Comparison of ENCODE assay signal across 14 cellular contexts in the genomic region with DNA sequence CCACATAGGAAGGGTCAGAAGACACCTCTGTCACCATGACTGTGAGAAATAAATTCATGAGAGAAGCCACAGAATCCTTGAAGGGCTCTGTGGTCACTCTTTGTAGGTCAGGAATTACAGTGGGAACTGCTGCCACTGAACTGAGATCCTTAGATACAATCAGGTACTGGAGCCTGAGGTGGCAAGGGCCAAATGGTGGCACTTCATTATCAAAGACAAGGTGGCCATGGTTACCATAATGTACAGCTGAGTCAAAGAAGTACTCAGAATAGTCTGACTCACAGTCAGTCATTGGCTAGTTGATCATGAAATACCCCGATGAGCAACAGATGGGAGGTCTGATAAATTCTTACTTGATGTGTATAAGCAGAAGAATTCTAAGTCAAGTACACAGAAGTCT.
A peak's percentile ranks its signal among the peaks of the same experiment; 100 is the strongest.
DNase-seq lines count a peak whose midpoint lies in the region; ATAC-seq, FAIRE-seq and TF ChIP-seq lines count a peak whose summit lies in the region.
"Had no signal": no experiment of that assay in that cellular context is flagged by ENCODE, and none has a peak within 500 bp of the region (broad histone marks: within the 10 kb centered on the region; RNA-seq: fewer than 3 reads in every experiment).

No MANE protein-coding gene starts in this region.

- peaks cover 12% of the 10 kb centered on the region for H3K4me1 Mint-ChIP-seq in activated T-helper 1 cell treated with anti-CD3 and anti-CD28 coated beads, Interleukin-12 subunit alpha, Interleukin-12 subunit beta, Interleukin-2, Interleukin-4 antibody, amounts not matched to agents 30 ng/mL and 10 ng/mL and 1 ng/mL, durations not matched to agents 14 hours and 24 hours and 36 hours (ENCODE audit: low read depth)

- dilution Hi-C loops in keratinocyte (cut with MboI; ENCODE audit: extremely low pct_ligation_motif_present, low sequenced_read_pairs), result no loop called here

- no peaks in the 10 kb centered on the region for H3K79me2 ChIP-seq in GM23248 (ENCODE audit: insufficient read depth)
- H3K79me2 ChIP-seq in keratinocyte (ENCODE audit: control insufficient read depth, insufficient read depth, low read length), result no peaks in the 10 kb centered on the region

- no peaks in the 10 kb centered on the region for H3K27me3 Mint-ChIP-seq in activated T-helper 1 cell treated with anti-CD3 and anti-CD28 coated beads, Interleukin-12 subunit alpha, Interleukin-12 subunit beta, Interleukin-2, Interleukin-4 antibody, amounts not matched to agents 30 ng/mL and 10 ng/mL and 1 ng/mL, durations not matched to agents 14 hours and 24 hours and 36 hours (ENCODE audit: insufficient read depth)

- peaks cover 2% of the 10 kb centered on the region for H3K36me3 Mint-ChIP-seq in activated T-helper 1 cell treated with anti-CD3 and anti-CD28 coated beads, Interleukin-12 subunit alpha, Interleukin-12 subunit beta, Interleukin-2, Interleukin-4 antibody, amounts not matched to agents 30 ng/mL and 10 ng/mL and 1 ng/mL, durations not matched to agents 14 hours and 24 hours and 36 hours (ENCODE audit: low read depth)

- no peaks in the 10 kb centered on the region for H4K20me1 ChIP-seq in GM23248 (ENCODE audit: insufficient read depth)
- no peaks in the 10 kb centered on the region for H4K20me1 ChIP-seq in keratinocyte (ENCODE audit: control insufficient read depth, extremely low read depth, insufficient read depth, low read length)

- no peak overlapping the region for H3K27ac ChIP-seq in GM23248
- peak overlapping the region; percentile 27 for H3K27ac ChIP-seq in keratinocyte (ENCODE audit: control insufficient read depth, insufficient read depth, low read length)
- H3K27ac ChIP-seq: cardiac muscle cell, thyroid gland had no signal

- no peak overlapping the region for H2AFZ ChIP-seq in GM23248
- H2AFZ ChIP-seq in keratinocyte (ENCODE audit: control insufficient read depth, low read length), result no peak overlapping the region

- no peaks in the 10 kb centered on the region for H3K36me3 ChIP-seq in GM23248 (ENCODE audit: low read depth)
- no peaks in the 10 kb centered on the region for H3K36me3 ChIP-seq in keratinocyte (ENCODE audit: control insufficient read depth in 2 of 2, extremely low read depth in 1 of 2, insufficient read depth in 2 of 2, low read length in 2 of 2)
- H3K36me3 ChIP-seq: cardiac muscle cell, thyroid gland had no signal

- H3K9me3 Mint-ChIP-seq in activated T-helper 1 cell treated with anti-CD3 and anti-CD28 coated beads, Interleukin-12 subunit alpha, Interleukin-12 subunit beta, Interleukin-2, Interleukin-4 antibody, amounts not matched to agents 30 ng/mL and 10 ng/mL and 1 ng/mL, durations not matched to agents 14 hours and 24 hours and 36 hours, result peaks cover 7% of the 10 kb centered on the region
- H3K9me3 Mint-ChIP-seq: T-helper 1 cell treated with Interleukin-12 subunit alpha and Interleukin-12 subunit beta and Interleukin-4 antibody, amounts not matched to agents 30 μg/mL and 1 μg/mL, for 36 hours had no signal

- no peaks in the 10 kb centered on the region for H3K27me3 ChIP-seq in GM23248 (replicated peaks; ENCODE audit: insufficient read depth)
- H3K27me3 ChIP-seq in keratinocyte (ENCODE audit: control insufficient read depth, extremely low read depth, insufficient read depth, low read length), result no peaks in the 10 kb centered on the region
- H3K27me3 ChIP-seq: cardiac muscle cell, thyroid gland had no signal

- WGBS in GM23248 (ENCODE audit: low coverage in 1 of 2, low lambda C conversion rate in 2 of 2, missing lambda C conversion rate in 2 of 2), 2 experiments, result 0% methylated on average over 1 of the region's 1 CpG

- H3K4me3 ChIP-seq in GM23248, result no peak overlapping the region
- H3K4me3 ChIP-seq in keratinocyte (ENCODE audit: control insufficient read depth in 2 of 3, extremely low read depth in 1 of 3, insufficient read depth in 2 of 3, low read depth in 1 of 3, low read length in 3 of 3), result no peak overlapping the region
- H3K4me3 ChIP-seq: cardiac muscle cell, thyroid gland had no signal

- H3K4me1 ChIP-seq in GM23248 (ENCODE audit: insufficient read depth) (peaks cover 10% of the 10 kb centered on the region), keratinocyte (ENCODE audit: control insufficient read depth, extremely low read depth, insufficient read depth, low read length) (peaks cover 8% of the 10 kb centered on the region)
- H3K4me1 ChIP-seq: thyroid gland had no signal

- no peaks in the 10 kb centered on the region for H3K9me3 ChIP-seq in GM23248 (ENCODE audit: low read depth)
- no peaks in the 10 kb centered on the region for H3K9me3 ChIP-seq in keratinocyte (ENCODE audit: control insufficient read depth, low read depth, low read length)
- H3K9me3 ChIP-seq: thyroid gland had no signal

- intact Hi-C loops in activated T-helper 1 cell treated with anti-CD3 and anti-CD28 coated beads, Interleukin-12 subunit alpha, Interleukin-12 subunit beta, Interleukin-2, Interleukin-4 antibody, amounts not matched to agents 30 ng/mL and 10 ng/mL and 1 ng/mL, durations not matched to agents 14 hours and 24 hours and 36 hours (cut with micrococcal nuclease), result loop anchor here (1.0 kb wide), 1 partner anchor 10 kb away; no protein-coding TSS in a partner anchor

- TF ChIP-seq CTCF in keratinocyte (optimal IDR thresholded peaks at IDR 0.05 in 1 of 3, IDR thresholded peaks at IDR 0.05 in 1 of 3, conservative IDR thresholded peaks at IDR 0.05 in 1 of 3; ENCODE audit: extremely low read depth in 1 of 3, insufficient read depth in 2 of 3, low read length in 3 of 3), result no peak

- FAIRE-seq in keratinocyte (lab: Jason Lieb, UNC), result peak; percentile 52

- H3K27ac Mint-ChIP-seq in activated T-helper 1 cell treated with anti-CD3 and anti-CD28 coated beads, Interleukin-12 subunit alpha, Interleukin-12 subunit beta, Interleukin-2, Interleukin-4 antibody, amounts not matched to agents 30 ng/mL and 10 ng/mL and 1 ng/mL, durations not matched to agents 14 hours and 24 hours and 36 hours, result peak overlapping the region; percentile 48
- H3K27ac Mint-ChIP-seq: T-helper 1 cell treated with Interleukin-12 subunit alpha and Interleukin-12 subunit beta and Interleukin-4 antibody, amounts not matched to agents 30 μg/mL and 1 μg/mL, for 36 hours had no signal

- H3K4me2 ChIP-seq in GM23248 (ENCODE audit: unreplicated experiment), result peak overlapping the region; percentile 7
- H3K4me2 ChIP-seq in keratinocyte (ENCODE audit: control insufficient read depth, extremely low read depth, insufficient read depth, low read depth, low read length), result no peak overlapping the region

- DNase-seq in EH (ENCODE audit: low read depth) (peak; percentile 50), GM23248 (peak; percentile 80), keratinocyte (ENCODE audit: low read depth, low spot score) (peak; percentile 23), SK-N-DZ (ENCODE audit: low spot score) (no peak), NCI-H748 (lab: John Stamatoyannopoulos, UW; ENCODE audit: unreplicated experiment) (no peak), GDM1 (lab: John Stamatoyannopoulos, UW) (no peak)
- DNase-seq in activated T-helper 1 cell treated with anti-CD3 and anti-CD28 coated beads, Interleukin-12 subunit alpha, Interleukin-12 subunit beta, Interleukin-2, Interleukin-4 antibody, amounts not matched to agents 30 ng/mL and 10 ng/mL and 1 ng/mL, durations not matched to agents 14 hours and 24 hours and 36 hours (ENCODE audit: low spot score), result no peak
- DNase-seq: Calu3, NCI-H2107, thyroid gland had no signal

- ATAC-seq in HG03565 (IDR thresholded peaks at IDR 0.05; ENCODE audit: unreplicated experiment), result no peak
- ATAC-seq: HCT116 had no signal

- no peak overlapping the region for H3K4me3 Mint-ChIP-seq in activated T-helper 1 cell treated with anti-CD3 and anti-CD28 coated beads, Interleukin-12 subunit alpha, Interleukin-12 subunit beta, Interleukin-2, Interleukin-4 antibody, amounts not matched to agents 30 ng/mL and 10 ng/mL and 1 ng/mL, durations not matched to agents 14 hours and 24 hours and 36 hours
- H3K4me3 Mint-ChIP-seq: T-helper 1 cell treated with Interleukin-12 subunit alpha and Interleukin-12 subunit beta and Interleukin-4 antibody, amounts not matched to agents 30 μg/mL and 1 μg/mL, for 36 hours had no signal

- H3K9me2 ChIP-seq in GM23248 (ENCODE audit: insufficient read depth), result no peaks in the 10 kb centered on the region

- in situ Hi-C loops in GM23248 (cut with MboI), result no loop called here

- no peaks in the 10 kb centered on the region for H3K9me1 ChIP-seq in keratinocyte (ENCODE audit: control insufficient read depth, extremely low read depth, insufficient read depth, low read length)

- peaks cover 7% of the 10 kb centered on the region; the same call in 1 of the 2 replicates for H3F3A ChIP-seq in GM23248 (ENCODE audit: insufficient read depth)

- H3K9ac ChIP-seq in GM23248, result no peak overlapping the region
- no peak overlapping the region for H3K9ac ChIP-seq in keratinocyte (ENCODE audit: control insufficient read depth, extremely low read depth, insufficient read depth, low read length)

Comparison
In these comparisons a context has a peak if more than half of its experiments do, and no peak if none do; other contexts are left out.
1. DNase-seq: peak in EH (single experiment), GM23248 (single experiment) and keratinocyte (single experiment); none in activated T-helper 1 cell treated with anti-CD3 and anti-CD28 coated beads, Interleukin-12 subunit alpha, Interleukin-12 subunit beta, Interleukin-2, Interleukin-4 antibody, amounts not matched to agents 30 ng/mL and 10 ng/mL and 1 ng/mL, durations not matched to agents 14 hours and 24 hours and 36 hours (single experiment), SK-N-DZ (single experiment), NCI-H748 (single experiment) and GDM1 (single experiment).